9 cellular contexts compared by ENCODE assay signal in the genomic region with DNA sequence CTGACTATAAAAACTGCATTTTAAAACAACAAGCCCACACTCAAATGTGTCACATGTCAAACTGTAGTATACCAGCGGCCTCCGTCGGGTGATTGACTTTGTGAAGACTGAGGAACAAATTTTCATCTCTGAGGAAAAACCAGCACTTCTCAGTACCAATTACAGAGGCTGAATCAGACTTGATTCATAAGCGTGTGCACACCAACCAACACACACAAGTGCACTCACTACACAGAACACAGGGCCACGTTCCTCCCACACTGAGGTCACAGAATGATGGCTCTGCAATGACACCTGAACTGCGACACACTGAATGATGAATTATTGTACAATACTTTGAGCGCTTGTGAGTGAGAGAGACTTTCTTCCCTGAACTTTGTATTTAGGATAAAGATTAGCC. TPM values are rescaled to one million over a fixed set of nuclear protein-coding genes. Genes with fewer than 3 reads are reported as not detected.
DNase-seq lines count a peak whose midpoint lies in the region; ATAC-seq and TF ChIP-seq lines count a peak whose summit lies in the region.
"Had no signal": no experiment of that assay in that cellular context is flagged by ENCODE, and none has a peak within 500 bp of the region (broad histone marks: within the 10 kb centered on the region; RNA-seq: fewer than 3 reads in every experiment).

No MANE protein-coding gene starts in this region.

- CTCF ChIA-PET in CD4-positive, alpha-beta memory T cell (lab: Charles Lee; ENCODE audit: partially characterized antibody), result interaction anchor here (1.0 to 1.6 kb wide), 3 partner anchors 10 to 36 kb away, joined by 3 to 5 read pairs (median 3); no protein-coding TSS in a partner anchor

- H3K27ac ChIP-seq in CD4-positive, alpha-beta memory T cell (ENCODE audit: low read depth, low read length), result no peak overlapping the region
- H3K27ac ChIP-seq in breast epithelium (peak overlapping the region; percentile 22 to 33), skeletal muscle tissue (ENCODE audit: low read depth, low read length) (peak overlapping the region; percentile 13), prostate gland (no peak overlapping the region), stomach (peak overlapping the region in 1 of 5 donors; percentile 54)
- H3K27ac ChIP-seq: parathyroid adenoma had no signal

- ATAC-seq in HG03521 (IDR thresholded peaks at IDR 0.05; ENCODE audit: unreplicated experiment) (no peak), GM19397 (IDR thresholded peaks at IDR 0.05; ENCODE audit: unreplicated experiment) (no peak)

- no peaks in the 10 kb centered on the region for H3K9me3 Mint-ChIP-seq in CD4-positive, alpha-beta memory T cell
- H3K9me3 Mint-ChIP-seq in T-helper 1 cell treated with Interleukin-12 subunit alpha and Interleukin-12 subunit beta and Interleukin-4 antibody, amounts not matched to agents 30 μg/mL and 1 μg/mL, for 36 hours, result peaks cover 3% of the 10 kb centered on the region

- peaks cover 68 to 96% (median 84%) of the 10 kb centered on the region in 4 donors for H3K4me1 Mint-ChIP-seq in CD4-positive, alpha-beta memory T cell
- H3K4me1 Mint-ChIP-seq in T-helper 1 cell treated with Interleukin-12 subunit alpha and Interleukin-12 subunit beta and Interleukin-4 antibody, amounts not matched to agents 30 μg/mL and 1 μg/mL, for 36 hours (ENCODE audit: low read depth), result peaks cover 71% of the 10 kb centered on the region

- peak overlapping the region; percentile 50 to 88 (median 70) for H3K4me3 Mint-ChIP-seq in CD4-positive, alpha-beta memory T cell
- H3K4me3 Mint-ChIP-seq in T-helper 1 cell treated with Interleukin-12 subunit alpha and Interleukin-12 subunit beta and Interleukin-4 antibody, amounts not matched to agents 30 μg/mL and 1 μg/mL, for 36 hours, result peak overlapping the region; percentile 18

- H3K4me1 ChIP-seq in CD4-positive, alpha-beta memory T cell (ENCODE audit: insufficient read depth, low read length), result peaks cover 88% of the 10 kb centered on the region
- H3K4me1 ChIP-seq in breast epithelium (peaks cover 0 to 14% of the 10 kb centered on the region in 2 donors), skeletal muscle tissue (ENCODE audit: control insufficient read depth in 3 of 3, insufficient read depth in 3 of 3, low read length in 3 of 3) (peaks cover 9 to 24% (median 11%) of the 10 kb centered on the region in 3 donors), prostate gland (replicated peaks) (peaks cover 5% of the 10 kb centered on the region), stomach (peaks cover 18 to 73% (median 49%) of the 10 kb centered on the region in 4 donors)

- no peak for TF ChIP-seq EP300 in stomach (IDR thresholded peaks at IDR 0.05)

- peaks cover 13% of the 10 kb centered on the region for H3K36me3 ChIP-seq in CD4-positive, alpha-beta memory T cell (ENCODE audit: insufficient read depth, low read length)
- no peaks in the 10 kb centered on the region for H3K36me3 ChIP-seq in breast epithelium
- peaks cover 0 to 3% (median 0%) of the 10 kb centered on the region in 3 donors for H3K36me3 ChIP-seq in skeletal muscle tissue (ENCODE audit: control insufficient read depth in 3 of 3, insufficient read depth in 3 of 3, low read length in 3 of 3)
- no peaks in the 10 kb centered on the region for H3K36me3 ChIP-seq in prostate gland
- H3K36me3 ChIP-seq in stomach, result peaks cover 0 to 16% (median 11%) of the 10 kb centered on the region in 4 donors

- intact Hi-C loops in CD4-positive, alpha-beta memory T cell (cut with micrococcal nuclease), result loop anchor here (1.0 kb wide), 1 partner anchor 13 kb away; no protein-coding TSS in a partner anchor
- intact Hi-C loops in breast epithelium (cut with DNase I; ENCODE audit: low total_unique reads) (no loop called here), prostate gland (cut with DNase I) (no loop called here), stomach (cut with DNase I; ENCODE audit: low total_unique reads) (no loop called here)

- H3K9me3 ChIP-seq in CD4-positive, alpha-beta memory T cell (ENCODE audit: control insufficient read depth in 1 of 2, low read length in 2 of 2), result no peaks in the 10 kb centered on the region
- no peaks in the 10 kb centered on the region for H3K9me3 ChIP-seq in breast epithelium
- H3K9me3 ChIP-seq in skeletal muscle tissue (ENCODE audit: control insufficient read depth in 3 of 3, low read length in 3 of 3), result no peaks in the 10 kb centered on the region
- H3K9me3 ChIP-seq in prostate gland, result no peaks in the 10 kb centered on the region
- no peaks in the 10 kb centered on the region for H3K9me3 ChIP-seq in stomach

- 89% methylated on average over 7 of the region's 7 CpGs for WGBS in prostate gland
- 83 to 87% (median 84%) methylated on average over 7 of the region's 7 CpGs for WGBS in stomach, 5 donors

- peak overlapping the region; percentile 79 to 96 (median 94) for H3K27ac Mint-ChIP-seq in CD4-positive, alpha-beta memory T cell
- peak overlapping the region; percentile 66 for H3K27ac Mint-ChIP-seq in T-helper 1 cell treated with Interleukin-12 subunit alpha and Interleukin-12 subunit beta and Interleukin-4 antibody, amounts not matched to agents 30 μg/mL and 1 μg/mL, for 36 hours

- peaks cover 42 to 55% of the 10 kb centered on the region in 2 donors for H3K36me3 Mint-ChIP-seq in CD4-positive, alpha-beta memory T cell
- H3K36me3 Mint-ChIP-seq in T-helper 1 cell treated with Interleukin-12 subunit alpha and Interleukin-12 subunit beta and Interleukin-4 antibody, amounts not matched to agents 30 μg/mL and 1 μg/mL, for 36 hours (ENCODE audit: low read depth), result peaks cover 46% of the 10 kb centered on the region

- H3K4me3 ChIP-seq in CD4-positive, alpha-beta memory T cell (ENCODE audit: low read length in 2 of 2), result no peak overlapping the region
- H3K4me3 ChIP-seq in breast epithelium, result no peak overlapping the region
- H3K4me3 ChIP-seq in skeletal muscle tissue (ENCODE audit: low read length in 3 of 3), result no peak overlapping the region
- no peak overlapping the region for H3K4me3 ChIP-seq in prostate gland
- H3K4me3 ChIP-seq in stomach, result no peak overlapping the region

- no peak overlapping the region for H3K9ac ChIP-seq in skeletal muscle tissue (ENCODE audit: low read depth in 1 of 3, low read length in 3 of 3)
- H3K9ac ChIP-seq: parathyroid adenoma had no signal

- peak in 2 of 5 donors; percentile 18 to 58 for DNase-seq in CD4-positive, alpha-beta memory T cell
- DNase-seq in breast epithelium (ENCODE audit: low spot score in 2 of 2) (no peak), prostate gland (ENCODE audit: low spot score) (no peak), stomach (no peak)

- TF ChIP-seq CTCF in breast epithelium (IDR thresholded peaks at IDR 0.05) (no peak), prostate gland (IDR thresholded peaks at IDR 0.05) (no peak), stomach (IDR thresholded peaks at IDR 0.05) (no peak)

- POLR2A ChIA-PET in CD4-positive, alpha-beta memory T cell (lab: Charles Lee; ENCODE audit: partially characterized antibody), result interaction anchor here (0.6 to 3.2 kb wide), 6 partner anchors 12 to 31 kb away, joined by 3 to 20 read pairs (median 4); a partner anchor contains a TSS

- no peaks in the 10 kb centered on the region for H3K27me3 Mint-ChIP-seq in CD4-positive, alpha-beta memory T cell
- H3K27me3 Mint-ChIP-seq in T-helper 1 cell treated with Interleukin-12 subunit alpha and Interleukin-12 subunit beta and Interleukin-4 antibody, amounts not matched to agents 30 μg/mL and 1 μg/mL, for 36 hours (ENCODE audit: low read depth), result no peaks in the 10 kb centered on the region

- H3K27me3 ChIP-seq in CD4-positive, alpha-beta memory T cell (ENCODE audit: insufficient read depth, low read length), result no peaks in the 10 kb centered on the region
- H3K27me3 ChIP-seq in breast epithelium, result no peaks in the 10 kb centered on the region
- no peaks in the 10 kb centered on the region for H3K27me3 ChIP-seq in skeletal muscle tissue (ENCODE audit: control insufficient read depth in 3 of 3, insufficient read depth in 3 of 3, low read length in 3 of 3)
- H3K27me3 ChIP-seq in prostate gland (replicated peaks; ENCODE audit: insufficient read depth), result no peaks in the 10 kb centered on the region
- H3K27me3 ChIP-seq in stomach, result no peaks in the 10 kb centered on the region

- TF ChIP-seq POLR2A in breast epithelium (IDR thresholded peaks at IDR 0.05) (no peak), prostate gland (IDR thresholded peaks at IDR 0.05) (no peak), stomach (IDR thresholded peaks at IDR 0.05) (no peak)

RNA-seq across cellular contexts. Expression of a gene that starts 29.6 kb away (rescaled TPM):
- total RNA-seq in CD4-positive, alpha-beta memory T cell, result 100 to 1,000 TPM; 347 to 350 TPM
- polyA plus RNA-seq in CD4-positive, alpha-beta memory T cell, result 10 to 100 TPM; 35.7 to 90.7 TPM
- 10 to 100 TPM; 66.4 to 84.6 (median 67.4) TPM for total RNA-seq in breast epithelium
- total RNA-seq in skeletal muscle tissue, result 33.9 TPM
- 100 to 1,000 TPM in 1 of 2 donors, 10 to 100 TPM in 1; 51.1 to 145 TPM for total RNA-seq in prostate gland
- total RNA-seq in stomach, result 100 to 1,000 TPM in 4 of 5 donors, 10 to 100 TPM in 1; 46.7 to 241 (median 112) TPM
- 10 to 100 TPM; 37.2 to 61.3 (median 39.0) TPM for polyA plus RNA-seq in stomach

Comparison
In these comparisons a context has a peak if more than half of its experiments do, and no peak if none do; other contexts are left out.
1. H3K27ac ChIP-seq: peak in breast epithelium (2 of 2) and skeletal muscle tissue (single experiment); none in CD4-positive, alpha-beta memory T cell (single experiment) and prostate gland (0 of 2).